ENCODE assay signal across 1 cellular context in genomic region chr5:43121565-43122484, GRCh38.
TF ChIP-seq lines count a peak whose summit lies in the region.

No MANE protein-coding gene starts in this region.

TF ChIP-seq in GM12878, 131 proteins besides CTCF, POLR2A, EP300 and RAD21 (continued from another document):
- TF ChIP-seq EGR1 (IDR thresholded peaks at IDR 0.05; ENCODE audit: borderline replicate concordance in 1 of 2, low read depth in 2 of 2, low read length in 2 of 2) = peak in 1 of 2 experiments; percentile 53; a peak in 1 of 3 replicates
- TF ChIP-seq TAF1 (IDR thresholded peaks at IDR 0.05; ENCODE audit: borderline replicate concordance, low read depth, low read length) = no peak
- TF ChIP-seq NBN (IDR thresholded peaks at IDR 0.05) = peak; percentile 59
- TF ChIP-seq HDGF (IDR thresholded peaks at IDR 0.05) = no peak
- TF ChIP-seq RAD51 (IDR thresholded peaks at IDR 0.05) = no peak
- no peak for TF ChIP-seq ETV6 (conservative IDR thresholded peaks at IDR 0.05 in 1 of 2, IDR thresholded peaks at IDR 0.05 in 1 of 2; ENCODE audit: borderline replicate concordance in 1 of 2, low read depth in 1 of 2)
- no peak for TF ChIP-seq ZBTB11 (CRISPR knock-in tag; IDR thresholded peaks at IDR 0.05)
- peak; percentile 20; the same call in 1 of the 2 replicates for TF ChIP-seq IKZF1 (conservative IDR thresholded peaks at IDR 0.05)
- no peak for TF ChIP-seq FOXK2 (IDR thresholded peaks at IDR 0.05)
- TF ChIP-seq ZNF592 (IDR thresholded peaks at IDR 0.05) = no peak
- TF ChIP-seq ZNF274 (IDR thresholded peaks at IDR 0.05; ENCODE audit: insufficient read depth, insufficient read length) = no peak
- TF ChIP-seq SUZ12 (IDR thresholded peaks at IDR 0.05; ENCODE audit: unreplicated experiment) = no peak
- TF ChIP-seq EED (IDR thresholded peaks at IDR 0.05; ENCODE audit: low read depth) = no peak
- no peak for TF ChIP-seq IRF3 (IDR thresholded peaks at IDR 0.05)
- 0 out of 2 replicates have a peak, but pooled peaks have one; percentile 74 for TF ChIP-seq ASH2L (IDR thresholded peaks at IDR 0.05; ENCODE audit: borderline replicate concordance, low read depth)
- TF ChIP-seq SMARCA5 (IDR thresholded peaks at IDR 0.05) = peak; percentile 24; the same call in 1 of the 2 replicates
- no peak for TF ChIP-seq JUNB (IDR thresholded peaks at IDR 0.05)
- no peak for TF ChIP-seq WRNIP1 (IDR thresholded peaks at IDR 0.05; ENCODE audit: borderline replicate concordance, low read depth, low read length)
- no peak for TF ChIP-seq FOXM1 (IDR thresholded peaks at IDR 0.05; ENCODE audit: low read depth, low read length)
- no peak for TF ChIP-seq TARDBP (IDR thresholded peaks at IDR 0.05; ENCODE audit: borderline replicate concordance)
- peak in 1 of 2 experiments; percentile 4; a peak in 1 of 4 replicates for TF ChIP-seq BHLHE40 (IDR thresholded peaks at IDR 0.05; ENCODE audit: borderline replicate concordance in 1 of 2, low read depth in 2 of 2, low read length in 1 of 2)
- TF ChIP-seq BACH1 (IDR thresholded peaks at IDR 0.05; ENCODE audit: borderline replicate concordance) = 0 out of 2 replicates have a peak, but pooled peaks have one; percentile 5
- 0 out of 2 replicates have a peak, but pooled peaks have one; percentile 10 for TF ChIP-seq RUNX3 (IDR thresholded peaks at IDR 0.05; ENCODE audit: low read length)
- no peak for TF ChIP-seq PRDM15 (CRISPR knock-in tag; IDR thresholded peaks at IDR 0.05)
- 0 out of 2 replicates have a peak, but pooled peaks have one; percentile 53 for TF ChIP-seq LARP7 (IDR thresholded peaks at IDR 0.05)
- TF ChIP-seq YBX1 (IDR thresholded peaks at IDR 0.05) = no peak
- TF ChIP-seq MEF2A (IDR thresholded peaks at IDR 0.05; ENCODE audit: insufficient read depth, low read depth, low read length) = no peak
- TF ChIP-seq ZNF384 (IDR thresholded peaks at IDR 0.05; ENCODE audit: borderline replicate concordance, low read depth, low read length) = peak; percentile 44; the same call in 1 of the 2 replicates
- no peak for TF ChIP-seq ZNF687 (IDR thresholded peaks at IDR 0.05)
- no peak for TF ChIP-seq ELK1 (IDR thresholded peaks at IDR 0.05; ENCODE audit: low read depth, low read length)
- TF ChIP-seq IRF4 (IDR thresholded peaks at IDR 0.05; ENCODE audit: low read depth, low read length) = no peak
- TF ChIP-seq DPF2 (IDR thresholded peaks at IDR 0.05) = peak; percentile 63; the same call in 1 of the 2 replicates
- no peak for TF ChIP-seq CBX3 (IDR thresholded peaks at IDR 0.05; ENCODE audit: borderline replicate concordance, low read depth)
